ENCODE assay signal across 8 cellular contexts in the genomic region with DNA sequence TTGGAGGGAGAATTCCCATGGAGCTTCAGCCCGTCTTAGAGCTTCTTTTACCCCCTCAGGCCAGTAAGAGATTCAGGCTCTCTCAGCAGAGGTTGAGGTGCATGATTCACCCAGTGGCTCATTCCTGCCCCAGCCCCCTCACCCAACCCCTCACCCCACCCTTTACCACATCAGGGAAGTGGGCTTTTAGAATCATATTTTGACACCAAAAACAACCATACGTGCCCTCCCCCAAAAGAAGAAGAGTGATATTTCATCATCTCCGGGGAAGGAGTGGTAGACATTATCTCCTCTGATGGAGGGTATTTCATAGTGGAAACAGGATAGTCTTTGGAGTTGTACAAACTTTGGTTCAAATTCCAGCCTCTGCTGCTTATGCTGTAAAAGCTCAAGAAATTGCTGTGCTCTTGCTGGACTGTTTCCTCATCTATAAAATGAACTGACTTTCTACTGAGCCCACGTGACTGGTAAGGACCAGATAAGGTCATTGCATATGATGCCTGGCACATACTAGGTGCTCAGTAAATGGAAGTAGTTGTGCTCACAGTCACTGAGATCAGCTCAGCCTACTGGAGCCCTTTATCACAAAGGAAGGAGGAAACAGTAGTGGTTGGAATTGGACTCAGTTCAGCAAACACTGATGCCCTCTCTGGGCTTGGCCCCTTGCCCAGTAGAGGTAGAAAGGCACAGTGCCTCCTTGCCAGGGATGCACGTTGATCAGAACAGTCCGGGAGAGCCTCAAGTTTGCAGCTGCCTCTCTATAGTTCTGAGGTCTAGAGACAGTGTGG. TPM values are rescaled to one million over a fixed set of nuclear protein-coding genes. Genes with fewer than 3 reads are reported as not detected.
DNase-seq lines count a peak whose midpoint lies in the region; ATAC-seq and TF ChIP-seq lines count a peak whose summit lies in the region.

No MANE protein-coding gene starts in this region.

- peak overlapping the region; percentile 83 for H3K27ac Mint-ChIP-seq in activated T-cell treated with anti-CD3 and anti-CD28 coated beads, Interleukin-2, amount 50 U/mL, for 24 hours

- no peaks in the 10 kb centered on the region for H3K9me3 Mint-ChIP-seq in activated T-cell treated with anti-CD3 and anti-CD28 coated beads, Interleukin-2, amount 50 U/mL, for 24 hours

- peaks cover 18% of the 10 kb centered on the region for H3K4me1 ChIP-seq in DND-41 (ENCODE audit: insufficient read depth, low read length)
- no peaks in the 10 kb centered on the region for H3K4me1 ChIP-seq in lung (ENCODE audit: control insufficient read depth in 2 of 2, insufficient read depth in 2 of 2, low read length in 2 of 2)

- H3K4me1 Mint-ChIP-seq in activated T-cell treated with anti-CD3 and anti-CD28 coated beads, Interleukin-2, amount 50 U/mL, for 24 hours (ENCODE audit: low read depth), result peaks cover 65% of the 10 kb centered on the region

- no peaks in the 10 kb centered on the region for H3K9me3 ChIP-seq in DND-41 (ENCODE audit: insufficient read depth, low read length, severe bottlenecking)
- H3K9me3 ChIP-seq in lung (ENCODE audit: control insufficient read depth in 2 of 2, insufficient read depth in 1 of 2, low read length in 1 of 2), result no peaks in the 10 kb centered on the region

- H2AFZ ChIP-seq in DND-41 (ENCODE audit: low read depth, low read length), result peak overlapping the region; percentile 8; the same call in 1 of the 2 replicates

- peak overlapping the region; percentile 18; the same call in 1 of the 2 replicates for H3K4me2 ChIP-seq in DND-41 (ENCODE audit: insufficient read depth, low read length)

- H3K36me3 ChIP-seq in DND-41 (ENCODE audit: insufficient read depth, low read length) (no peaks in the 10 kb centered on the region), lung (ENCODE audit: control insufficient read depth in 2 of 2, insufficient read depth in 2 of 2, low read length in 2 of 2) (no peaks in the 10 kb centered on the region)

- peak overlapping the region; percentile 77 for H3K27ac ChIP-seq in DND-41 (ENCODE audit: low read length)
- no peak overlapping the region for H3K27ac ChIP-seq in lung (ENCODE audit: low read depth in 1 of 2, low read length in 1 of 2)

- in situ Hi-C loops in GM13976 (cut with MboI; ENCODE audit: low sequenced_read_pairs, unreplicated experiment), result no loop called here

- H3K27me3 ChIP-seq in DND-41 (ENCODE audit: insufficient read depth, low read length, poor library complexity) (no peaks in the 10 kb centered on the region), lung (ENCODE audit: control insufficient read depth, insufficient read depth) (no peaks in the 10 kb centered on the region)

- no peak for TF ChIP-seq CTCF in DND-41 (IDR thresholded peaks at IDR 0.05; ENCODE audit: borderline replicate concordance, extremely low read depth, low read length, poor library complexity, severe bottlenecking)
- TF ChIP-seq CTCF in lung (IDR thresholded peaks at IDR 0.05; ENCODE audit: control extremely low read depth, extremely low read depth), result no peak
- TF ChIP-seq CTCF in GM13976 (IDR thresholded peaks at IDR 0.05; ENCODE audit: borderline replicate concordance, control extremely low read depth, extremely low read depth, insufficient read depth, missing control alignments), result no peak

- peak overlapping the region; percentile 12; the same call in 1 of the 2 replicates for H3K9ac ChIP-seq in DND-41 (ENCODE audit: low read depth, low read length)

- no peak overlapping the region for H3K4me3 ChIP-seq in DND-41 (ENCODE audit: low read depth in 1 of 2, low read length in 2 of 2)
- no peak overlapping the region for H3K4me3 ChIP-seq in lung

- ATAC-seq in DND-41 (ENCODE audit: insufficient read depth, low read depth), result peak; percentile 88
- no peak for ATAC-seq in lung (ENCODE audit: insufficient read depth, low FRiP score)
- ATAC-seq in HG02885 (IDR thresholded peaks at IDR 0.05; ENCODE audit: poor library complexity, unreplicated experiment), result no peak

- peak overlapping the region; percentile 61 for H3K4me3 Mint-ChIP-seq in activated T-cell treated with anti-CD3 and anti-CD28 coated beads, Interleukin-2, amount 50 U/mL, for 24 hours

- 27 to 51% methylated on average over 6 of the region's 6 CpGs for WGBS in lung, 2 donors

- peak; percentile 76 for DNase-seq in DND-41
- DNase-seq in NCI-H2029 (lab: John Stamatoyannopoulos, UW), result peak; percentile 88
- DNase-seq in activated T-cell treated with anti-CD3 and anti-CD28 coated beads, Interleukin-2, amount 50 U/mL, for 24 hours, result no peak
- DNase-seq in lung (ENCODE audit: low spot score), result peak; percentile 39
- DNase-seq in GM13976 (ENCODE audit: low spot score), result no peak
- DNase-seq in SK-N-DZ (ENCODE audit: low spot score), result no peak
- no peak for DNase-seq in EL

- H4K20me1 ChIP-seq in DND-41 (ENCODE audit: insufficient read depth, low read length), result no peaks in the 10 kb centered on the region

- H3K27me3 Mint-ChIP-seq in activated T-cell treated with anti-CD3 and anti-CD28 coated beads, Interleukin-2, amount 50 U/mL, for 24 hours, result no peaks in the 10 kb centered on the region

- H3K36me3 Mint-ChIP-seq in activated T-cell treated with anti-CD3 and anti-CD28 coated beads, Interleukin-2, amount 50 U/mL, for 24 hours (ENCODE audit: low read depth), result no peaks in the 10 kb centered on the region

- no peaks in the 10 kb centered on the region for H3K79me2 ChIP-seq in DND-41 (ENCODE audit: insufficient read depth, low read length)

RNA-seq across cellular contexts. Expression of a gene that starts 18.3 kb away (rescaled TPM):
- total RNA-seq in lung, result 1 to 10 TPM; 3.2 to 6.8 TPM
- 10 to 100 TPM; 14.5 to 15.3 TPM for polyA plus RNA-seq in lung
- not detected in 2 replicates for polyA plus RNA-seq in SK-N-DZ (2014; cell fraction: cytosol; rRNA removed)
- polyA plus RNA-seq in SK-N-DZ (2014; cell fraction: nucleus; rRNA removed), result not detected in 2 replicates

RNA-seq across cellular contexts. Expression of a gene that starts 29.8 kb away (rescaled TPM):
- under 1 TPM in 1 of 2 donors, not detected in 1; 0.17 TPM for total RNA-seq in lung
- polyA plus RNA-seq in lung, result under 1 TPM in 1 of 2 donors, not detected in 1; 0.05 TPM
- polyA plus RNA-seq in SK-N-DZ (2014; cell fraction: cytosol; rRNA removed), result not detected in 2 replicates
- polyA plus RNA-seq in SK-N-DZ (2014; cell fraction: nucleus; rRNA removed), result not detected in 2 replicates

RNA-seq across cellular contexts. Expression of a gene that starts 32.1 kb away (rescaled TPM):
- not detected for total RNA-seq in lung
- polyA plus RNA-seq in lung, result under 1 TPM; 0.10 to 0.26 TPM
- polyA plus RNA-seq in SK-N-DZ (2014; cell fraction: cytosol; rRNA removed), result 1.6 and 1.8 TPM in 2 replicates
- 1.6 and 3.9 TPM in 2 replicates for polyA plus RNA-seq in SK-N-DZ (2014; cell fraction: nucleus; rRNA removed)

RNA-seq across cellular contexts. Expression of a gene that starts 45.0 kb away (rescaled TPM):
- not detected for total RNA-seq in lung
- polyA plus RNA-seq in lung, result not detected
- polyA plus RNA-seq in SK-N-DZ (2014; cell fraction: cytosol; rRNA removed), result not detected in 2 replicates
- not detected in 2 replicates for polyA plus RNA-seq in SK-N-DZ (2014; cell fraction: nucleus; rRNA removed)

Comparison
In these comparisons a context has a peak if more than half of its experiments do, and no peak if none do; other contexts are left out.
1. DNase-seq: peak in DND-41 (single experiment), NCI-H2029 (single experiment) and lung (single experiment); none in activated T-cell treated with anti-CD3 and anti-CD28 coated beads, Interleukin-2, amount 50 U/mL, for 24 hours (single experiment), GM13976 (single experiment), SK-N-DZ (single experiment) and EL (single experiment).